ENCODE assay signal across 1 cellular context in genomic region chr3:186990878-186991308, GRCh38.
TF ChIP-seq lines count a peak whose summit lies in the region.

No MANE protein-coding gene starts in this region.

TF ChIP-seq in HCT116, 20 proteins besides CTCF, POLR2A, EP300 and RAD21 (continued from another document):
- TF ChIP-seq SIN3A (IDR thresholded peaks at IDR 0.05; ENCODE audit: low read depth): peak; percentile 97
- TF ChIP-seq POLR2AphosphoS5 (IDR thresholded peaks at IDR 0.05; ENCODE audit: low read depth, low read length): peak; percentile 29; the same call in 1 of the 2 replicates
- TF ChIP-seq, protein P1, sequence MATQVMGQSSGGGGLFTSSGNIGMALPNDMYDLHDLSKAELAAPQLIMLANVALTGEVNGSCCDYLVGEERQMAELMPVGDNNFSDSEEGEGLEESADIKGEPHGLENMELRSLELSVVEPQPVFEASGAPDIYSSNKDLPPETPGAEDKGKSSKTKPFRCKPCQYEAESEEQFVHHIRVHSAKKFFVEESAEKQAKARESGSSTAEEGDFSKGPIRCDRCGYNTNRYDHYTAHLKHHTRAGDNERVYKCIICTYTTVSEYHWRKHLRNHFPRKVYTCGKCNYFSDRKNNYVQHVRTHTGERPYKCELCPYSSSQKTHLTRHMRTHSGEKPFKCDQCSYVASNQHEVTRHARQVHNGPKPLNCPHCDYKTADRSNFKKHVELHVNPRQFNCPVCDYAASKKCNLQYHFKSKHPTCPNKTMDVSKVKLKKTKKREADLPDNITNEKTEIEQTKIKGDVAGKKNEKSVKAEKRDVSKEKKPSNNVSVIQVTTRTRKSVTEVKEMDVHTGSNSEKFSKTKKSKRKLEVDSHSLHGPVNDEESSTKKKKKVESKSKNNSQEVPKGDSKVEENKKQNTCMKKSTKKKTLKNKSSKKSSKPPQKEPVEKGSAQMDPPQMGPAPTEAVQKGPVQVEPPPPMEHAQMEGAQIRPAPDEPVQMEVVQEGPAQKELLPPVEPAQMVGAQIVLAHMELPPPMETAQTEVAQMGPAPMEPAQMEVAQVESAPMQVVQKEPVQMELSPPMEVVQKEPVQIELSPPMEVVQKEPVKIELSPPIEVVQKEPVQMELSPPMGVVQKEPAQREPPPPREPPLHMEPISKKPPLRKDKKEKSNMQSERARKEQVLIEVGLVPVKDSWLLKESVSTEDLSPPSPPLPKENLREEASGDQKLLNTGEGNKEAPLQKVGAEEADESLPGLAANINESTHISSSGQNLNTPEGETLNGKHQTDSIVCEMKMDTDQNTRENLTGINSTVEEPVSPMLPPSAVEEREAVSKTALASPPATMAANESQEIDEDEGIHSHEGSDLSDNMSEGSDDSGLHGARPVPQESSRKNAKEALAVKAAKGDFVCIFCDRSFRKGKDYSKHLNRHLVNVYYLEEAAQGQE (IDR thresholded peaks at IDR 0.05; ENCODE audit: low read depth): no peak
- no peak for TF ChIP-seq ZBTB33 (IDR thresholded peaks at IDR 0.05; ENCODE audit: extremely low read depth, insufficient replicate concordance, low read length)
- peak; percentile 86 for TF ChIP-seq JUND (IDR thresholded peaks at IDR 0.05)
